25 cellular contexts compared by ENCODE assay signal in genomic region chr20:17885076-17885475, GRCh38.
DNase-seq lines count a peak whose midpoint lies in the region; ATAC-seq and TF ChIP-seq lines count a peak whose summit lies in the region.
"Had no signal": no experiment of that assay in that cellular context is flagged by ENCODE, and none has a peak within 500 bp of the region (broad histone marks: within the 10 kb centered on the region; RNA-seq: fewer than 3 reads in every experiment).

No MANE protein-coding gene starts in this region.

- no peak overlapping the region; a peak in 1 of 22 replicates for H3K27ac ChIP-seq in BLaER1 treated with 17β-estradiol and CSF1 and Interleukin-3, amounts not matched to agents 10 nM and 100 nM
- H3K27ac ChIP-seq in sigmoid colon: peak overlapping the region in 2 of 4 donors; percentile 8 to 42
- H3K27ac ChIP-seq: A549, KMS-11 had no signal

- TF ChIP-seq CTCF in chondrocyte (IDR thresholded peaks at IDR 0.05) (no peak), mesothelial cell of epicardium (IDR thresholded peaks at IDR 0.05; ENCODE audit: unreplicated experiment) (no peak), sigmoid colon (IDR thresholded peaks at IDR 0.05) (no peak)

- H3K27ac Mint-ChIP-seq in chondrocyte (ENCODE audit: unreplicated experiment) (peak overlapping the region; percentile 32), mesothelial cell of epicardium (peak overlapping the region; percentile 57)
- no peak overlapping the region for H3K27ac Mint-ChIP-seq in effector memory CD8-positive, alpha-beta T cell
- H3K27ac Mint-ChIP-seq: CD14-positive monocyte; CD8-positive, alpha-beta memory T cell; GM23338; IgD-negative memory B cell had no signal

- peak overlapping the region; percentile 22 to 82 (median 53) for H3K4me2 ChIP-seq in BLaER1 treated with 17β-estradiol and CSF1 and Interleukin-3, amounts not matched to agents 10 nM and 100 nM
- H3K4me2 ChIP-seq: A549, GM23338, KMS-11 had no signal

- peaks cover 8 to 12% (median 11%) of the 10 kb centered on the region in 11 experiments for H3K9me3 ChIP-seq in BLaER1 treated with 17β-estradiol and CSF1 and Interleukin-3, amounts not matched to agents 10 nM and 100 nM (replicated peaks in 1 of 11)
- H3K9me3 ChIP-seq in sigmoid colon: peaks cover 0 to 4% (median 0%) of the 10 kb centered on the region in 4 donors

- no peak for TF ChIP-seq EP300 in sigmoid colon (IDR thresholded peaks at IDR 0.05)

- H3K27me3 Mint-ChIP-seq in chondrocyte (ENCODE audit: low read depth) (no peaks in the 10 kb centered on the region), mesothelial cell of epicardium (ENCODE audit: low read depth) (no peaks in the 10 kb centered on the region)
- peaks cover 17 to 71% of the 10 kb centered on the region in 2 donors for H3K27me3 Mint-ChIP-seq in effector memory CD8-positive, alpha-beta T cell

- H3K4me3 ChIP-seq in BLaER1 treated with 17β-estradiol and CSF1 and Interleukin-3, amounts not matched to agents 10 nM and 100 nM: no peak overlapping the region
- H3K4me3 ChIP-seq in sigmoid colon: no peak overlapping the region
- H3K4me3 ChIP-seq: A549, GM12878, GM23338 had no signal

- H3K9ac ChIP-seq in BLaER1 treated with 17β-estradiol and CSF1 and Interleukin-3, amounts not matched to agents 10 nM and 100 nM: no peak overlapping the region
- H3K9ac ChIP-seq: KMS-11 had no signal

- no peak for ATAC-seq in HG02970 (IDR thresholded peaks at IDR 0.05; ENCODE audit: low FRiP score, unreplicated experiment)
- no peak for ATAC-seq in effector memory CD8-positive, alpha-beta T cell (replicated peaks)
- ATAC-seq: A549, GM12878, GM23338 had no signal

- H3K36me3 Mint-ChIP-seq in chondrocyte (ENCODE audit: low read depth): peaks cover 12% of the 10 kb centered on the region
- H3K36me3 Mint-ChIP-seq in mesothelial cell of epicardium: peaks cover 6% of the 10 kb centered on the region
- peaks cover 6% of the 10 kb centered on the region for H3K36me3 Mint-ChIP-seq in effector memory CD8-positive, alpha-beta T cell (ENCODE audit: insufficient read depth)
- H3K36me3 Mint-ChIP-seq: CD14-positive monocyte had no signal

- intact Hi-C loops in sigmoid colon (cut with DNase I): no loop called here

- WGBS in sigmoid colon, 2 donors: 87% methylated on average over 3 of the region's 3 CpGs

- no peak overlapping the region for H3K4me3 Mint-ChIP-seq in chondrocyte (ENCODE audit: unreplicated experiment)
- H3K4me3 Mint-ChIP-seq in mesothelial cell of epicardium: no peak overlapping the region
- H3K4me3 Mint-ChIP-seq in effector memory CD8-positive, alpha-beta T cell: no peak overlapping the region
- H3K4me3 Mint-ChIP-seq: CD8-positive, alpha-beta memory T cell; GM23338; H9; IgD-negative memory B cell had no signal

- peaks cover 41% of the 10 kb centered on the region for H3K4me1 Mint-ChIP-seq in chondrocyte (ENCODE audit: low read depth)
- H3K4me1 Mint-ChIP-seq in mesothelial cell of epicardium: peaks cover 25% of the 10 kb centered on the region
- no peaks in the 10 kb centered on the region for H3K4me1 Mint-ChIP-seq in effector memory CD8-positive, alpha-beta T cell (ENCODE audit: low read depth in 2 of 2)
- H3K4me1 Mint-ChIP-seq: CD8-positive, alpha-beta memory T cell; IgD-negative memory B cell had no signal

- no peaks in the 10 kb centered on the region; a peak in 1 of 22 replicates for H3K36me3 ChIP-seq in BLaER1 treated with 17β-estradiol and CSF1 and Interleukin-3, amounts not matched to agents 10 nM and 100 nM
- H3K36me3 ChIP-seq in sigmoid colon: no peaks in the 10 kb centered on the region

- peaks cover 0 to 4% (median 0%) of the 10 kb centered on the region in 11 experiments; a peak in 1 of 22 replicates for H3K27me3 ChIP-seq in BLaER1 treated with 17β-estradiol and CSF1 and Interleukin-3, amounts not matched to agents 10 nM and 100 nM
- H3K27me3 ChIP-seq in sigmoid colon: no peaks in the 10 kb centered on the region

- H4K20me1 ChIP-seq in BLaER1 treated with 17β-estradiol and CSF1 and Interleukin-3, amounts not matched to agents 10 nM and 100 nM: peaks cover 0 to 8% (median 0%) of the 10 kb centered on the region in 11 experiments; a peak in 3 of 22 replicates

- H3K9me3 Mint-ChIP-seq in chondrocyte (ENCODE audit: low read depth) (peaks cover 15% of the 10 kb centered on the region), mesothelial cell of epicardium (peaks cover 15% of the 10 kb centered on the region)
- no peaks in the 10 kb centered on the region for H3K9me3 Mint-ChIP-seq in effector memory CD8-positive, alpha-beta T cell

- H3K4me1 ChIP-seq in BLaER1 treated with 17β-estradiol and CSF1 and Interleukin-3, amounts not matched to agents 10 nM and 100 nM: peaks cover 21 to 32% (median 26%) of the 10 kb centered on the region in 10 experiments
- peaks cover 0 to 28% (median 9%) of the 10 kb centered on the region in 4 donors for H3K4me1 ChIP-seq in sigmoid colon
- H3K4me1 ChIP-seq: A549 had no signal

- TF ChIP-seq POLR2A in sigmoid colon (IDR thresholded peaks at IDR 0.05): no peak

- DNase-seq in chondrocyte (ENCODE audit: low spot score) (no peak), mesothelial cell of epicardium (ENCODE audit: low spot score in 2 of 2, unreplicated experiment in 2 of 2) (no peak), sigmoid colon (peak; percentile 22), AG20443 (ENCODE audit: low spot score) (no peak)
- DNase-seq in effector memory CD8-positive, alpha-beta T cell: no peak
- DNase-seq: CD8-positive, alpha-beta memory T cell; DMS 273 treated with DMSO at 0.1 percent for 48 hours; DMS79; EL; GDM1; H9; NCI-H1048; NCI-H1417 treated with DMSO at 0.1 percent for 48 hours; NCI-H1694 treated with DMSO at 0.1 percent for 48 hours; NCI-H226; NCI-H510A; SHP77 had no signal

Comparison
In these comparisons a context has a peak if more than half of its experiments do, and no peak if none do; other contexts are left out.
1. H3K27ac Mint-ChIP-seq: peak in chondrocyte (single experiment) and mesothelial cell of epicardium (single experiment); none in effector memory CD8-positive, alpha-beta T cell (0 of 2).